In the genomic region with DNA sequence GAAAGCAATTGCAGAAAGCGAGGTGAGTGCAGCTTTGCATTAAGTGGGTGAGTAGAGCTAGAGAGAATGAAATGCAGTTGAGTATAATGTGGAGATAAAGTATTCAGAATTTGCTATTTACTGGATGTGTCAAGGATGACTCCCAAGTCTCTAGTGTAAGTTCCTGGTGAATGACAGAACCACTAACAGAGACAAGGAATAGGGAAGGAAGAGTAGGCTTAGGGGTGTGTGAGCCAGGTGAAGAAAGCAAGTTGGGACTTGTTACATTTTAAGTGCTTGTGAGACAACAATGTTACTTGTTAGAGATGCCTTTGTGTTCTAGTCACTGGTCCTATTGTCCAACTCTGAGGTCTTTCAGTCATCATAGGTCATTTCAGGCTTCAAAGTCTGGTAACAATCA, we compare ENCODE assay signal across 4 cellular contexts. TPM values are rescaled to one million over a fixed set of nuclear protein-coding genes. Genes with fewer than 3 reads are reported as not detected.
"Had no signal": no experiment of that assay in that cellular context is flagged by ENCODE, and none has a peak within 500 bp of the region (broad histone marks: within the 10 kb centered on the region; RNA-seq: fewer than 3 reads in every experiment).

No MANE protein-coding gene starts in this region.

RNA-seq across cellular contexts. Expression of a gene that starts 26.0 kb away (rescaled TPM):
- total RNA-seq: LHCN-M2, M059J, MCF 10A, NCI-H460 had no signal
